Comparison of ENCODE assay signal across 1 cellular context in genomic region chr20:36605309-36606170, GRCh38.
TF ChIP-seq lines count a peak whose summit lies in the region.

RAB5IF (plus strand) TSS chr20:36605779; CDS start chr20:36605952, 173 bp downstream.

TF ChIP-seq in WTC11, 78 proteins besides CTCF, POLR2A, EP300 and RAD21 (continued from another document and continues in another):
- TF ChIP-seq AFF4 (CRISPR knock-in tag; IDR thresholded peaks at IDR 0.05; ENCODE audit: borderline replicate concordance) (no peak), AR (CRISPR knock-in tag; IDR thresholded peaks at IDR 0.05) (no peak), ZNF232 (CRISPR knock-in tag; IDR thresholded peaks at IDR 0.05) (no peak), STAT6 (CRISPR knock-in tag; conservative IDR thresholded peaks at IDR 0.05; ENCODE audit: low read depth) (no peak), HMGA2 (CRISPR knock-in tag; IDR thresholded peaks at IDR 0.05) (no peak), ZNF416 (CRISPR knock-in tag; IDR thresholded peaks at IDR 0.05) (no peak), ETV6 (CRISPR knock-in tag; IDR thresholded peaks at IDR 0.05) (peak; percentile 73; the same call in 1 of the 2 replicates), CBFB (CRISPR knock-in tag; IDR thresholded peaks at IDR 0.05; ENCODE audit: low read depth) (peak; percentile 82; the same call in 1 of the 2 replicates), ZNF121 (CRISPR knock-in tag; IDR thresholded peaks at IDR 0.05) (no peak), PRDM15 (CRISPR knock-in tag; IDR thresholded peaks at IDR 0.05) (no peak), GABPB1 (CRISPR knock-in tag; IDR thresholded peaks at IDR 0.05) (peak; percentile 94), ZNF423 (CRISPR knock-in tag; IDR thresholded peaks at IDR 0.05) (no peak), CDX4 (CRISPR knock-in tag; IDR thresholded peaks at IDR 0.05; ENCODE audit: borderline replicate concordance) (no peak), ARID4B (CRISPR knock-in tag; IDR thresholded peaks at IDR 0.05; ENCODE audit: borderline replicate concordance) (no peak), PRRX2 (CRISPR knock-in tag; IDR thresholded peaks at IDR 0.05) (no peak), ZNF396 (CRISPR knock-in tag; IDR thresholded peaks at IDR 0.05; ENCODE audit: borderline replicate concordance) (no peak), GTF2I (CRISPR knock-in tag; conservative IDR thresholded peaks at IDR 0.05) (no peak), MXD4 (CRISPR knock-in tag; IDR thresholded peaks at IDR 0.05; ENCODE audit: borderline replicate concordance) (no peak), ATF2 (CRISPR knock-in tag; IDR thresholded peaks at IDR 0.05; ENCODE audit: borderline replicate concordance, low read depth) (no peak), ZNF317 (CRISPR knock-in tag; IDR thresholded peaks at IDR 0.05; ENCODE audit: borderline replicate concordance, low read depth) (no peak), NR1H2 (CRISPR knock-in tag; IDR thresholded peaks at IDR 0.05) (no peak), NR2C2 (CRISPR knock-in tag; IDR thresholded peaks at IDR 0.05) (no peak), TP53 (CRISPR knock-in tag; IDR thresholded peaks at IDR 0.05) (no peak), ZNF532 (CRISPR knock-in tag; IDR thresholded peaks at IDR 0.05; ENCODE audit: borderline replicate concordance) (no peak), CREM (CRISPR knock-in tag; IDR thresholded peaks at IDR 0.05) (peak; percentile 98), ZBTB21 (CRISPR knock-in tag; IDR thresholded peaks at IDR 0.05; ENCODE audit: borderline replicate concordance) (peak; percentile 76; the same call in 1 of the 2 replicates), ZNF219 (CRISPR knock-in tag; IDR thresholded peaks at IDR 0.05; ENCODE audit: borderline replicate concordance) (no peak)
